ENCODE assay signal across 26 cellular contexts in genomic region chr2:100613719-100614118, GRCh38. TPM values are rescaled to one million over a fixed set of nuclear protein-coding genes. Genes with fewer than 3 reads are reported as not detected.
DNase-seq lines count a peak whose midpoint lies in the region; ATAC-seq, FAIRE-seq and TF ChIP-seq lines count a peak whose summit lies in the region.
"Had no signal": no experiment of that assay in that cellular context is flagged by ENCODE, and none has a peak within 500 bp of the region (broad histone marks: within the 10 kb centered on the region; RNA-seq: fewer than 3 reads in every experiment).

No MANE protein-coding gene starts in this region.

- BruUV-seq in K562 (replicated peaks; lab: Mats Ljungman, UMichigan): no TSS peak

- H3K9me3 ChIP-seq in HEK293 (ENCODE audit: control insufficient read depth, insufficient read depth, low read depth, low read length) (no peaks in the 10 kb centered on the region), K562 (replicated peaks; ENCODE audit: control insufficient read depth, insufficient read depth, low read depth, low read length) (no peaks in the 10 kb centered on the region)
- H3K9me3 ChIP-seq: A549; BE2C; BLaER1 treated with 17β-estradiol and CSF1 and Interleukin-3, amounts not matched to agents 10 nM and 100 nM had no signal

- no peak for TF ChIP-seq POLR2A in K562 (conservative IDR thresholded peaks at IDR 0.05)

- TF ChIP-seq CTCF in HEK293 (tag by site-specific recombination; IDR thresholded peaks at IDR 0.05) (no peak), K562 (IDR thresholded peaks at IDR 0.05 in 2 of 3, conservative IDR thresholded peaks at IDR 0.05 in 1 of 3; ENCODE audit: insufficient read depth in 2 of 3, low read depth in 1 of 3, low read length in 3 of 3) (no peak)

- no peak overlapping the region for H2AFZ ChIP-seq in K562 (ENCODE audit: low read depth, low read length)
- H2AFZ ChIP-seq: GM23338 had no signal

- H3K79me2 ChIP-seq in K562 (ENCODE audit: control insufficient read depth, insufficient read depth, low read length): no peaks in the 10 kb centered on the region

- POLR2A ChIA-PET in HEK293 (lab: Yijun Ruan, JAX) (no interaction called here), K562 (lab: Yijun Ruan, JAX) (no interaction called here)

- ATAC-seq in K562 (no peak), GM21576 (IDR thresholded peaks at IDR 0.05; ENCODE audit: unreplicated experiment) (no peak)
- ATAC-seq: A549, GM12878, GM23338, HCT116 had no signal

- H3K27ac ChIP-seq in HEK293 (ENCODE audit: extremely low read depth, low read depth, low read length) (no peak overlapping the region), K562 (ENCODE audit: extremely low read depth, low read depth, low read length) (no peak overlapping the region)
- H3K27ac ChIP-seq: A549; BLaER1 treated with 17β-estradiol and CSF1 and Interleukin-3, amounts not matched to agents 10 nM and 100 nM had no signal

- DNase-seq in activated naive CD4-positive, alpha-beta T cell (lab: John Stamatoyannopoulos, UW): no peak
- DNase-seq in K562 (ENCODE audit: extremely low read depth in 1 of 4, low spot score in 3 of 4) (no peak), dermis blood vessel endothelial cell (no peak)
- DNase-seq: 8988T; ACHN; AML-193; BE2C; CD4-positive, alpha-beta T cell; CD8-positive, alpha-beta memory T cell; DMS 273 treated with DMSO at 0.1 percent for 48 hours; DMS79; EL; GDM1; H9; HFFc6 had no signal

- no peaks in the 10 kb centered on the region for H3K4me1 ChIP-seq in HEK293 (ENCODE audit: control insufficient read depth, insufficient read depth, low read length)
- no peaks in the 10 kb centered on the region for H3K4me1 ChIP-seq in K562 (replicated peaks in 1 of 2; ENCODE audit: control insufficient read depth in 2 of 2, insufficient read depth in 2 of 2, low read length in 2 of 2)
- H3K4me1 ChIP-seq: A549; BE2C; BLaER1 treated with 17β-estradiol and CSF1 and Interleukin-3, amounts not matched to agents 10 nM and 100 nM had no signal

- H3K36me3 Mint-ChIP-seq in activated naive CD4-positive, alpha-beta T cell treated with anti-CD3 and anti-CD28 coated beads, Interleukin-2, amount 50 U/mL, for 24 hours: no peaks in the 10 kb centered on the region
- H3K36me3 Mint-ChIP-seq: CD14-positive monocyte; CD8-positive, alpha-beta memory T cell had no signal

- intact Hi-C loops in K562 (cut with micrococcal nuclease): loop anchor here (10.0 kb wide), 1 partner anchor 121 kb away; no protein-coding TSS in a partner anchor

- no peak overlapping the region for H3K4me2 ChIP-seq in K562 (ENCODE audit: insufficient read depth, low read length)
- H3K4me2 ChIP-seq: A549; BLaER1 treated with 17β-estradiol and CSF1 and Interleukin-3, amounts not matched to agents 10 nM and 100 nM; GM23338 had no signal

- H3K4me3 ChIP-seq in HEK293 (ENCODE audit: low read depth, low read length) (no peak overlapping the region), K562 (no peak overlapping the region)
- H3K4me3 ChIP-seq: A549; BLaER1 treated with 17β-estradiol and CSF1 and Interleukin-3, amounts not matched to agents 10 nM and 100 nM; GM12878; GM23338 had no signal

- no CpG with 5 or more reads among the region's 1 CpG for WGBS in K562 (ENCODE audit: insufficient coverage, low coverage, missing lambda C conversion rate)

- H3K27me3 ChIP-seq in K562 (ENCODE audit: control insufficient read depth in 2 of 2, insufficient read depth in 2 of 2, low read length in 2 of 2): peaks cover 7 to 55% of the 10 kb centered on the region in 2 experiments
- H3K27me3 ChIP-seq: BE2C; BLaER1 treated with 17β-estradiol and CSF1 and Interleukin-3, amounts not matched to agents 10 nM and 100 nM had no signal

- CTCF ChIA-PET in HEK293 (lab: Yijun Ruan, JAX) (interaction anchor here (0.6 kb wide), 1 partner anchor 84 kb away, joined by 7 read pairs; no protein-coding TSS in a partner anchor), K562 (lab: Yijun Ruan, JAX; ENCODE audit: low intra/inter-chr PET ratio) (interaction anchor here (0.6 kb wide), 1 partner anchor 537 kb away, joined by 4 read pairs; the partner anchor contains the start of gene TBC1D8)

- no peak overlapping the region for H3K9ac ChIP-seq in K562 (ENCODE audit: insufficient read depth in 1 of 2, low read depth in 2 of 2, low read length in 2 of 2)
- H3K9ac ChIP-seq: BLaER1 treated with 17β-estradiol and CSF1 and Interleukin-3, amounts not matched to agents 10 nM and 100 nM had no signal

- no peak overlapping the region for H3K4me3 Mint-ChIP-seq in activated naive CD4-positive, alpha-beta T cell treated with anti-CD3 and anti-CD28 coated beads, Interleukin-2, amount 50 U/mL, for 24 hours
- H3K4me3 Mint-ChIP-seq: CD14-positive monocyte; CD4-positive, alpha-beta T cell; CD8-positive, alpha-beta memory T cell; GM23338; H9; HFFc6 had no signal

- no peak for TF ChIP-seq RAD21 in K562 (CRISPR knock-in tag; conservative IDR thresholded peaks at IDR 0.05 in 1 of 2, IDR thresholded peaks at IDR 0.05 in 1 of 2)

- in situ Hi-C loops in K562 (cut with MboI): loop anchor here (10.0 kb wide), 1 partner anchor 381 kb away; no protein-coding TSS in a partner anchor

- FAIRE-seq in K562 (lab: Jason Lieb, UNC): no peak
- FAIRE-seq: A549, D721Med, GM12878, GM19239 had no signal

- peaks cover 6% of the 10 kb centered on the region; the same call in 1 of the 2 replicates for H4K20me1 ChIP-seq in K562 (replicated peaks; ENCODE audit: control insufficient read depth, insufficient read depth, low read length)
- H4K20me1 ChIP-seq: BLaER1 treated with 17β-estradiol and CSF1 and Interleukin-3, amounts not matched to agents 10 nM and 100 nM had no signal

- H3K9me1 ChIP-seq in K562 (ENCODE audit: control insufficient read depth, insufficient read depth, low read length): no peaks in the 10 kb centered on the region

- no peaks in the 10 kb centered on the region for H3K36me3 ChIP-seq in HEK293 (ENCODE audit: control insufficient read depth in 2 of 2, insufficient read depth in 1 of 2, low read length in 2 of 2)
- no peaks in the 10 kb centered on the region for H3K36me3 ChIP-seq in K562 (ENCODE audit: control insufficient read depth, insufficient read depth, low read length)
- H3K36me3 ChIP-seq: BE2C; BLaER1 treated with 17β-estradiol and CSF1 and Interleukin-3, amounts not matched to agents 10 nM and 100 nM had no signal

- H3K27ac Mint-ChIP-seq in activated naive CD4-positive, alpha-beta T cell treated with anti-CD3 and anti-CD28 coated beads, Interleukin-2, amount 50 U/mL, for 24 hours: peak overlapping the region; percentile 19
- H3K27ac Mint-ChIP-seq: CD4-positive, alpha-beta T cell; GM23338; H9; HFFc6 had no signal

- peaks cover 20% of the 10 kb centered on the region for H3K4me1 Mint-ChIP-seq in activated naive CD4-positive, alpha-beta T cell treated with anti-CD3 and anti-CD28 coated beads, Interleukin-2, amount 50 U/mL, for 24 hours
- H3K4me1 Mint-ChIP-seq: CD14-positive monocyte; CD8-positive, alpha-beta memory T cell; GM23338; H9 had no signal

- no peak for TF ChIP-seq EP300 in K562 (IDR thresholded peaks at IDR 0.05; ENCODE audit: low read length)

- H3K27me3 Mint-ChIP-seq in activated naive CD4-positive, alpha-beta T cell treated with anti-CD3 and anti-CD28 coated beads, Interleukin-2, amount 50 U/mL, for 24 hours: no peaks in the 10 kb centered on the region
- H3K27me3 Mint-ChIP-seq: CD4-positive, alpha-beta T cell had no signal

- H3K9me3 Mint-ChIP-seq in activated naive CD4-positive, alpha-beta T cell treated with anti-CD3 and anti-CD28 coated beads, Interleukin-2, amount 50 U/mL, for 24 hours: no peaks in the 10 kb centered on the region
- H3K9me3 Mint-ChIP-seq: CD4-positive, alpha-beta T cell; CD8-positive, alpha-beta memory T cell; GM23338; H9; HFFc6 had no signal

TF ChIP-seq in HEK293, 187 proteins besides CTCF, POLR2A, EP300 and RAD21 (continues in another document):
- TF ChIP-seq ZNF366 (tag by site-specific recombination; conservative IDR thresholded peaks at IDR 0.05) (peak; percentile 97), HOXD13 (CRISPR knock-in tag; IDR thresholded peaks at IDR 0.05; ENCODE audit: borderline replicate concordance) (no peak), PRDM1 (tag by site-specific recombination; IDR thresholded peaks at IDR 0.05) (peak; percentile 49; the same call in 1 of the 2 replicates), KLF16 (tag by site-specific recombination; IDR thresholded peaks at IDR 0.05) (no peak)

TF ChIP-seq in K562, 482 proteins besides CTCF, POLR2A, EP300 and RAD21 (continues in another document):
- TF ChIP-seq NFIC (IDR thresholded peaks at IDR 0.05) (0 out of 2 replicates have a peak, but pooled peaks have one; percentile 26), HINFP (tag; conservative IDR thresholded peaks at IDR 0.05; ENCODE audit: low read depth) (0 out of 2 replicates have a peak, but pooled peaks have one; percentile 10)

RNA-seq across cellular contexts. Expression of gene PDCL3, which starts 50.9 kb away (rescaled TPM):
- 4.8 and 6.2 TPM in 2 replicates for total RNA-seq in K562 (2011; cell fraction: chromatin; rRNA removed; ENCODE audit: low replicate concordance)
- 3.4 and 4.7 TPM in 2 replicates for total RNA-seq in K562 (2011; cell fraction: nucleolus; rRNA removed)
- total RNA-seq in K562 (2011; cell fraction: nucleoplasm; rRNA removed): 4.8 and 5.7 TPM in 2 replicates
- total RNA-seq in K562 (2014; rRNA removed) (16.6 and 23.7 TPM in 2 replicates), K562 (2014; rRNA removed; fragmentation: Illumina TruSeq; extraction: Trizol) (23.7 and 25.8 TPM in 2 replicates), K562 (2015; rRNA removed; fragmentation: Illumina TruSeq; extraction: Trizol) (25.4 and 26.9 TPM in 2 replicates), K562 (2021) (21.3 and 22.9 TPM in 2 replicates), dermis blood vessel endothelial cell (16.2 and 20.3 TPM in 2 replicates)
- polyA plus RNA-seq in K562 (2011; rRNA removed) (22.3 and 22.4 TPM in 2 replicates), K562 (2014; fragmentation: Illumina TruSeq; extraction: Trizol) (38.4 and 41.6 TPM in 2 replicates), K562 (2014; fragmentation: Nextera tagmentation; extraction: Ambion mirVana) (10 to 100 TPM; 72.0 to 76.7 TPM), K562 (2014; rRNA removed) (36.0 and 40.5 TPM in 2 replicates)
- 8.3 and 17.8 TPM in 2 replicates for polyA plus RNA-seq in K562 (2011; cell fraction: cytosol; rRNA removed)
- 3.4 and 5.7 TPM in 2 replicates for polyA plus RNA-seq in K562 (2011; cell fraction: nucleus; rRNA removed)
- polyA plus RNA-seq in K562 (2012): 25.5 and 32.5 TPM in 2 replicates
- polyA minus RNA-seq in K562 (2011; rRNA and poly(A)+ RNA removed): 21.9 and 22.1 TPM in 2 replicates
- 7.0 and 8.6 TPM in 2 replicates for polyA minus RNA-seq in K562 (2011; cell fraction: cytosol; rRNA and poly(A)+ RNA removed)
- polyA minus RNA-seq in K562 (2011; cell fraction: nucleus; rRNA and poly(A)+ RNA removed): 2.6 and 4.2 TPM in 2 replicates
